21 cellular contexts compared by ENCODE assay signal in genomic region chr12:116813271-116814041, GRCh38.
DNase-seq lines count a peak whose midpoint lies in the region; ATAC-seq lines count a peak whose summit lies in the region.
"Had no signal": no experiment of that assay in that cellular context is flagged by ENCODE, and none has a peak within 500 bp of the region (broad histone marks: within the 10 kb centered on the region; RNA-seq: fewer than 3 reads in every experiment).

No MANE protein-coding gene starts in this region.

- H4K8ac ChIP-seq in mesenchymal stem cell (ENCODE audit: low read length) = no peak overlapping the region

- DNase-seq in Daoy (ENCODE audit: low read depth) = peak; percentile 63
- DNase-seq in NCI-H2196 treated with DMSO at 0.1 percent for 48 hours (lab: John Stamatoyannopoulos, UW; ENCODE audit: unreplicated experiment) = peak; percentile 66
- DNase-seq in amniotic epithelial cell (ENCODE audit: low read depth) = peak; percentile 24
- peak; percentile 9 for DNase-seq in mesenchymal stem cell
- DNase-seq in AG08396 (ENCODE audit: low spot score) = no peak
- no peak for DNase-seq in putamen (ENCODE audit: low spot score)
- DNase-seq in NCI-H446 (lab: John Stamatoyannopoulos, UW) = no peak
- DNase-seq: activated CD4-positive, alpha-beta T cell treated with anti-CD3 and anti-CD28 coated beads, Interleukin-2, amount 50 U/mL, for 48 hours; activated T-cell treated with anti-CD3 and anti-CD28 coated beads, Interleukin-2, amount 50 U/mL, for 4 hours; COR-L47; dorsolateral prefrontal cortex; heart left ventricle; NCI-H1436 treated with DMSO at 0.1 percent for 48 hours; NCI-H510A; occipital lobe; stimulated activated CD4-positive, alpha-beta T cell treated with anti-CD3 and anti-CD28 coated beads, Interleukin-1b, Interleukin-23, amount 100 ng/mL, for 48 hours; uterus had no signal

- no peak for ATAC-seq in HG03159 (IDR thresholded peaks at IDR 0.05; ENCODE audit: unreplicated experiment)
- ATAC-seq: activated naive CD4-positive, alpha-beta T cell treated with anti-CD3 and anti-CD28 coated beads, Interleukin-2, amount 50 U/mL, for 72 hours; activated T-cell treated with anti-CD3 and anti-CD28 coated beads, Interleukin-2, amount 50 U/mL, for 4 hours; heart left ventricle; sciatic nerve had no signal

- H4K91ac ChIP-seq in mesenchymal stem cell (ENCODE audit: low read length) = no peak overlapping the region

- no peak overlapping the region for H2AK5ac ChIP-seq in mesenchymal stem cell (ENCODE audit: low read length, severe bottlenecking)

- no peaks in the 10 kb centered on the region for H3K27me3 ChIP-seq in mesenchymal stem cell (ENCODE audit: control insufficient read depth in 1 of 2, insufficient read depth in 1 of 2, low read length in 2 of 2)
- H3K27me3 ChIP-seq: breast epithelium, dorsolateral prefrontal cortex, heart left ventricle, uterus had no signal

- no peak overlapping the region for H3K4me2 ChIP-seq in mesenchymal stem cell (ENCODE audit: low read length, poor library complexity, severe bottlenecking)

- H2BK120ac ChIP-seq in mesenchymal stem cell (ENCODE audit: low read depth, low read length) = no peak overlapping the region

- no peak overlapping the region for H3K4me3 ChIP-seq in mesenchymal stem cell (ENCODE audit: insufficient read depth in 1 of 2, low read depth in 1 of 2, low read length in 2 of 2)
- H3K4me3 ChIP-seq: breast epithelium, dorsolateral prefrontal cortex, heart left ventricle, uterus had no signal

- H2BK12ac ChIP-seq in mesenchymal stem cell (ENCODE audit: low read length in 2 of 2) = no peak overlapping the region

- H3K4ac ChIP-seq in mesenchymal stem cell (ENCODE audit: low read depth in 1 of 2, low read length in 2 of 2) = no peak overlapping the region

- no peak overlapping the region for H2BK5ac ChIP-seq in mesenchymal stem cell (ENCODE audit: low read depth, low read length, poor library complexity, severe bottlenecking)

- no peak overlapping the region for H2AFZ ChIP-seq in mesenchymal stem cell (ENCODE audit: low read depth, low read length)

- no peak overlapping the region for H2BK15ac ChIP-seq in mesenchymal stem cell (ENCODE audit: low read depth, poor library complexity, severe bottlenecking)

- peaks cover 6% of the 10 kb centered on the region for H3K4me1 ChIP-seq in mesenchymal stem cell (ENCODE audit: control insufficient read depth, insufficient read depth, low read depth, low read length)
- H3K4me1 ChIP-seq: uterus had no signal

- H3K27ac ChIP-seq in mesenchymal stem cell (ENCODE audit: low read length, poor library complexity, severe bottlenecking) = no peak overlapping the region
- H3K27ac ChIP-seq: breast epithelium, dorsolateral prefrontal cortex, heart left ventricle, uterus had no signal

- no peaks in the 10 kb centered on the region for H3K79me1 ChIP-seq in mesenchymal stem cell (replicated peaks; ENCODE audit: low read length, poor library complexity, severe bottlenecking)

- H3K23ac ChIP-seq in mesenchymal stem cell (ENCODE audit: low read length in 2 of 2) = no peak overlapping the region

- H3K36me3 ChIP-seq in mesenchymal stem cell (ENCODE audit: control insufficient read depth in 1 of 2, insufficient read depth in 2 of 2, low read depth in 1 of 2, low read length in 2 of 2) = no peaks in the 10 kb centered on the region
- H3K36me3 ChIP-seq: breast epithelium, heart left ventricle, uterus had no signal

- no peak overlapping the region for H3K14ac ChIP-seq in mesenchymal stem cell (ENCODE audit: low read length in 2 of 2)

- H3K9ac ChIP-seq in mesenchymal stem cell (ENCODE audit: low read length) = no peak overlapping the region

- H3K18ac ChIP-seq in mesenchymal stem cell (ENCODE audit: low read depth in 1 of 2, low read length in 2 of 2) = no peak overlapping the region

- no peaks in the 10 kb centered on the region for H3K9me3 ChIP-seq in mesenchymal stem cell (ENCODE audit: control insufficient read depth, low read length)
- H3K9me3 ChIP-seq: breast epithelium, heart left ventricle, uterus had no signal

- WGBS in mesenchymal stem cell = 87% methylated on average over 5 of the region's 7 CpGs

Comparison
In these comparisons a context has a peak if more than half of its experiments do, and no peak if none do; other contexts are left out.
1. DNase-seq: peak in Daoy (single experiment), NCI-H2196 treated with DMSO at 0.1 percent for 48 hours (single experiment), amniotic epithelial cell (single experiment) and mesenchymal stem cell (single experiment); none in AG08396 (single experiment), putamen (single experiment) and NCI-H446 (0 of 2).